Comparison of ENCODE assay signal across 3 cellular contexts in the genomic region with DNA sequence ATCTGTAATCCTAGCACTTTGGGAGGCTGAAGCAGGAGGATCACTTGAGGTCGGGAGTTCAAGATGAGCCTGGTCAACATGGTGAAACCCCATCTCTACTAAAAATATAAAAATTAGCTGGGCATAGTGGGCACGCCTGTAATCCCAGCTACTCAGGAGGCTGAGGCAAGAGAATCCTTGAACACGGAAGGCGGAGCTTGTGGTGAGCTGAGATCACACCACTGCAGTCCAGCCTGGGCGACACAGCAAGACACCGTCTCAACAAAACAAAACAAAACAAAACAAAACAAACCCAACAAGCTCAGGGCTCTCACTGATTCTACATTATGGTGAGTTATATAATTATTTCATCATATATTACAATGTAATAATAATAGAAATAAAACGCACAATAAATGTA. TPM values are rescaled to one million over a fixed set of nuclear protein-coding genes. Genes with fewer than 3 reads are reported as not detected.
"Had no signal": no experiment of that assay in that cellular context is flagged by ENCODE, and none has a peak within 500 bp of the region (broad histone marks: within the 10 kb centered on the region; RNA-seq: fewer than 3 reads in every experiment).

No MANE protein-coding gene starts in this region.

RNA-seq across cellular contexts. Expression of a gene that starts 4.2 kb away (rescaled TPM):
- total RNA-seq: left lobe of liver, mononuclear cell had no signal

RNA-seq across cellular contexts. Expression of a gene that starts 25.6 kb away (rescaled TPM):
- total RNA-seq: lung microvascular endothelial cell had no signal
